In the genomic region with DNA sequence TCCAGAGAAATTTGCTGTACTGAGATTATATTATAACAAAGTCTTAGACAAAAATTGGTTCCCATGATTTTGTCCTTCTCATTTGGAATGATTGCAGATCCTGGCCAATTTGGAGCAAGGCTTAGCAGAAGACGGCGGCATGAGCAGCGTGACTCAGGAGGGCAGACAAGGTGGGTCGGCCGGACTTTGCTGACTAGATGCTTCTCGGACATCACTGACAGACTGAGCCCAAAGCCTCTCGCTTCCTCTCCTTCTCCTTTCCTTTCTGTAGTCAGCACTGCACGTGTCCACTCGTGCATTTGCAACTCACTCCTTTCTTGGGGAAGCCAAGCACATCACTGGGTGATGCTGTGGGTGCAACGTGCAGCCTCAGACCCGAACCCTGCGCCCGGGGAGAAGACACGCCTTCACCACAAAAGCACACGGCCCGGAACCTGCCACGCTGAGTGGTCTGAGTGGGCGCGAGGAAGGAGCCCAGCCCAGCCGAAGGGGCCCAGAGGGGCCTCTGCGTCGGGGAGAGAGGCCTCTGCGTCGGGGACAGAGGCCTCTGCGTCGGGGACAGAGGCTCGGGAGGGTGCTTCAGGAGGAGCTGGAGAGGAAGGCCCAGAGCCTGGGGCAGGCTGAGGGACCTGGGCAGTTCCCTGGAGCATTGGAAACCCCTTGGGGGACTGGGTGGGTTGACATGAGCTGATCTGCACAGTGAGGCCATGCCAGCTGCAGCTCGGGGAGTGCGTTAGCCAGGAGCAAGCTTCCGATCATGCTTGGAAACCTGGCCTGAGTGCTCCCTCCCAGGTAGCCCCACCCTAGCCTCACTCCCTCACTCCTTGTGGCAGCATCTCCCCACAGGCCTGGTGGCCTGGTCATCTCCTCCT, we compare ENCODE assay signal across 20 cellular contexts.
DNase-seq lines count a peak whose midpoint lies in the region; ATAC-seq, FAIRE-seq and TF ChIP-seq lines count a peak whose summit lies in the region.
"Had no signal": no experiment of that assay in that cellular context is flagged by ENCODE, and none has a peak within 500 bp of the region (broad histone marks: within the 10 kb centered on the region; RNA-seq: fewer than 3 reads in every experiment).

No MANE protein-coding gene starts in this region.

- no peaks in the 10 kb centered on the region for H3K9me2 ChIP-seq in GM23248 (ENCODE audit: insufficient read depth)

- peak overlapping the region; percentile 57 for H3K23ac ChIP-seq in neuronal stem cell (ENCODE audit: low read depth, low read length, poor library complexity)

- CTCF ChIA-PET in activated CD4-positive, alpha-beta memory T cell treated with anti-CD3 and anti-CD28 coated beads, Interleukin-2, amount 10 ng/mL, durations not matched to agents 7 days and 5 days (lab: Charles Lee): no interaction called here
- CTCF ChIA-PET in activated CD4-positive, alpha-beta memory T cell treated with anti-CD3 and anti-CD28 coated beads for 36 hours (lab: Charles Lee): no interaction called here
- CTCF ChIA-PET in K562 (lab: Yijun Ruan, JAX; ENCODE audit: low intra/inter-chr PET ratio): no interaction called here

- 89% methylated on average over 25 of the region's 30 CpGs for WGBS in K562 (ENCODE audit: insufficient coverage, low coverage, missing lambda C conversion rate)
- no CpG with 5 or more reads among the region's 30 CpGs for WGBS in neuronal stem cell (ENCODE audit: extremely low coverage in 2 of 2, insufficient read length in 2 of 2, insufficient replicate concordance in 1 of 2), 2 donors
- WGBS in GM23248 (ENCODE audit: low coverage in 1 of 2, low lambda C conversion rate in 2 of 2, missing lambda C conversion rate in 2 of 2), 2 experiments: 88 to 91% methylated on average over 26 to 30 of the region's 30 CpGs

- H3K9me1 ChIP-seq in K562 (ENCODE audit: control insufficient read depth, insufficient read depth, low read length): peaks cover 5% of the 10 kb centered on the region

- no peak overlapping the region for H3K4ac ChIP-seq in neuronal stem cell (ENCODE audit: low read length)

- no peak overlapping the region for H2AFZ ChIP-seq in K562 (ENCODE audit: low read depth, low read length)
- H2AFZ ChIP-seq in neuronal stem cell (ENCODE audit: low read length): no peak overlapping the region
- H2AFZ ChIP-seq in GM23248: no peak overlapping the region

- peak overlapping the region; percentile 95 for H3K4me2 ChIP-seq in BLaER1
- H3K4me2 ChIP-seq in K562 (ENCODE audit: insufficient read depth, low read length): no peak overlapping the region
- no peak overlapping the region for H3K4me2 ChIP-seq in neuronal stem cell (ENCODE audit: insufficient read depth, low read length, poor library complexity, severe bottlenecking)
- no peak overlapping the region for H3K4me2 ChIP-seq in GM23248 (ENCODE audit: unreplicated experiment)

- no peak overlapping the region for H4K8ac ChIP-seq in neuronal stem cell (ENCODE audit: low read depth, low read length)

- no peaks in the 10 kb centered on the region for H3K27me3 Mint-ChIP-seq in activated CD4-positive, alpha-beta memory T cell treated with anti-CD3 and anti-CD28 coated beads, Interleukin-2, amount 10 ng/mL, durations not matched to agents 7 days and 5 days
- H3K27me3 Mint-ChIP-seq in activated CD4-positive, alpha-beta memory T cell treated with anti-CD3 and anti-CD28 coated beads for 36 hours: no peaks in the 10 kb centered on the region

- H2BK12ac ChIP-seq in neuronal stem cell (ENCODE audit: low read length): no peak overlapping the region

- peaks cover 10% of the 10 kb centered on the region for H3K4me1 Mint-ChIP-seq in activated CD4-positive, alpha-beta memory T cell treated with anti-CD3 and anti-CD28 coated beads, Interleukin-2, amount 10 ng/mL, durations not matched to agents 7 days and 5 days
- H3K4me1 Mint-ChIP-seq in activated CD4-positive, alpha-beta memory T cell treated with anti-CD3 and anti-CD28 coated beads for 36 hours (ENCODE audit: low read depth): peaks cover 8% of the 10 kb centered on the region

- H3K27ac Mint-ChIP-seq in activated CD4-positive, alpha-beta memory T cell treated with anti-CD3 and anti-CD28 coated beads, Interleukin-2, amount 10 ng/mL, durations not matched to agents 7 days and 5 days: no peak overlapping the region
- H3K27ac Mint-ChIP-seq in activated CD4-positive, alpha-beta memory T cell treated with anti-CD3 and anti-CD28 coated beads for 36 hours: no peak overlapping the region

- no peak for TF ChIP-seq POLR2A in K562 (conservative IDR thresholded peaks at IDR 0.05)

- in situ Hi-C loops in K562 (cut with MboI) (no loop called here), GM23248 (cut with MboI) (no loop called here)

- no peak overlapping the region for H2BK15ac ChIP-seq in neuronal stem cell (ENCODE audit: low read length)

- H3K36me3 Mint-ChIP-seq in activated CD4-positive, alpha-beta memory T cell treated with anti-CD3 and anti-CD28 coated beads, Interleukin-2, amount 10 ng/mL, durations not matched to agents 7 days and 5 days (ENCODE audit: low read depth): peaks cover 14% of the 10 kb centered on the region
- H3K36me3 Mint-ChIP-seq in activated CD4-positive, alpha-beta memory T cell treated with anti-CD3 and anti-CD28 coated beads for 36 hours: peaks cover 9% of the 10 kb centered on the region

- H3F3A ChIP-seq in GM23248 (ENCODE audit: insufficient read depth): peaks cover 5% of the 10 kb centered on the region; the same call in 1 of the 2 replicates

- H4K20me1 ChIP-seq in BLaER1 (peaks cover 54% of the 10 kb centered on the region), K562 (replicated peaks; ENCODE audit: control insufficient read depth, insufficient read depth, low read length) (peaks cover 3% of the 10 kb centered on the region; the same call in 1 of the 2 replicates), GM23248 (ENCODE audit: insufficient read depth) (no peaks in the 10 kb centered on the region)

- H3K4me1 ChIP-seq in BLaER1: peaks cover 92% of the 10 kb centered on the region
- peaks cover 8 to 35% of the 10 kb centered on the region in 2 experiments; a peak in 4 of 5 replicates for H3K4me1 ChIP-seq in K562 (replicated peaks in 1 of 2; ENCODE audit: control insufficient read depth in 2 of 2, insufficient read depth in 2 of 2, low read length in 2 of 2)
- H3K4me1 ChIP-seq in neuronal stem cell (ENCODE audit: control insufficient read depth in 2 of 2, insufficient read depth in 1 of 2, low read depth in 1 of 2, low read length in 2 of 2): peaks cover 0 to 6% of the 10 kb centered on the region in 2 donors
- H3K4me1 ChIP-seq in SJCRH30: peaks cover 6% of the 10 kb centered on the region
- H3K4me1 ChIP-seq in GM23248 (ENCODE audit: insufficient read depth): no peaks in the 10 kb centered on the region

- no peak overlapping the region for H3K9ac ChIP-seq in BLaER1
- peak overlapping the region in 1 of 2 experiments; percentile 18; a peak in 2 of 4 replicates for H3K9ac ChIP-seq in K562 (ENCODE audit: insufficient read depth in 1 of 2, low read depth in 2 of 2, low read length in 2 of 2)
- H3K9ac ChIP-seq in neuronal stem cell (ENCODE audit: low read depth, low read length, poor library complexity): no peak overlapping the region
- H3K9ac ChIP-seq in GM23248: no peak overlapping the region

- POLR2A ChIA-PET in activated CD4-positive, alpha-beta memory T cell treated with anti-CD3 and anti-CD28 coated beads, Interleukin-2, amount 10 ng/mL, durations not matched to agents 7 days and 5 days (lab: Charles Lee): no interaction called here
- POLR2A ChIA-PET in activated CD4-positive, alpha-beta memory T cell treated with anti-CD3 and anti-CD28 coated beads for 36 hours (lab: Charles Lee): no interaction called here
- POLR2A ChIA-PET in K562 (lab: Yijun Ruan, JAX): interaction anchor here (0.6 kb wide), 2 partner anchors 195 to 355 kb away, joined by 3 to 4 read pairs; no protein-coding TSS in a partner anchor

- no peak for TF ChIP-seq CTCF in K562 (IDR thresholded peaks at IDR 0.05 in 2 of 3, conservative IDR thresholded peaks at IDR 0.05 in 1 of 3; ENCODE audit: insufficient read depth in 2 of 3, low read depth in 1 of 3, low read length in 3 of 3)

- no peak overlapping the region for H3K27ac ChIP-seq in BLaER1
- H3K27ac ChIP-seq in K562 (ENCODE audit: extremely low read depth, low read depth, low read length): no peak overlapping the region
- no peak overlapping the region for H3K27ac ChIP-seq in neuronal stem cell (replicated peaks; ENCODE audit: low read length)
- no peak overlapping the region for H3K27ac ChIP-seq in SJCRH30
- no peak overlapping the region for H3K27ac ChIP-seq in GM23248

- no peak overlapping the region for H2BK120ac ChIP-seq in neuronal stem cell (ENCODE audit: low read depth, low read length)

- H3K9me3 Mint-ChIP-seq in activated CD4-positive, alpha-beta memory T cell treated with anti-CD3 and anti-CD28 coated beads, Interleukin-2, amount 10 ng/mL, durations not matched to agents 7 days and 5 days: no peaks in the 10 kb centered on the region
- H3K9me3 Mint-ChIP-seq in activated CD4-positive, alpha-beta memory T cell treated with anti-CD3 and anti-CD28 coated beads for 36 hours: no peaks in the 10 kb centered on the region

- peak; percentile 11 for DNase-seq in activated CD4-positive, alpha-beta memory T cell treated with anti-CD3 and anti-CD28 coated beads, Interleukin-2, amount 10 ng/mL, durations not matched to agents 7 days and 5 days
- no peak for DNase-seq in activated CD4-positive, alpha-beta memory T cell treated with anti-CD3 and anti-CD28 coated beads for 36 hours
- DNase-seq in K562 (ENCODE audit: extremely low read depth in 1 of 4, low spot score in 3 of 4) (no peak), neuronal stem cell (ENCODE audit: low spot score) (no peak), SJCRH30 (no peak), GM23248 (no peak), NAMALWA (ENCODE audit: low spot score) (no peak)
- DNase-seq: C1 segment of cervical spinal cord, DND-41, KG1, NCI-H1048, NCI-H1436 treated with DMSO at 0.1 percent for 48 hours, NCI-H2029 treated with DMSO at 0.1 percent for 48 hours, NCI-H748 treated with DMSO at 0.1 percent for 48 hours, PC-3 had no signal

- H3K36me3 ChIP-seq in BLaER1 (peaks cover 38% of the 10 kb centered on the region), K562 (ENCODE audit: control insufficient read depth, insufficient read depth, low read length) (peaks cover 38% of the 10 kb centered on the region; the same call in 2 of the 3 replicates), neuronal stem cell (replicated peaks in 1 of 2; ENCODE audit: control insufficient read depth in 2 of 2, insufficient read depth in 2 of 2, low read length in 2 of 2) (peaks cover 16 to 57% of the 10 kb centered on the region in 2 donors), SJCRH30 (peaks cover 5% of the 10 kb centered on the region), GM23248 (ENCODE audit: low read depth) (no peaks in the 10 kb centered on the region)

- H3K4me3 Mint-ChIP-seq in activated CD4-positive, alpha-beta memory T cell treated with anti-CD3 and anti-CD28 coated beads, Interleukin-2, amount 10 ng/mL, durations not matched to agents 7 days and 5 days: no peak overlapping the region
- no peak overlapping the region for H3K4me3 Mint-ChIP-seq in activated CD4-positive, alpha-beta memory T cell treated with anti-CD3 and anti-CD28 coated beads for 36 hours

- no peak overlapping the region for H3K4me3 ChIP-seq in BLaER1
- H3K4me3 ChIP-seq in K562: no peak overlapping the region
- no peak overlapping the region for H3K4me3 ChIP-seq in neuronal stem cell (ENCODE audit: low read length in 2 of 2)
- H3K4me3 ChIP-seq in SJCRH30: no peak overlapping the region
- no peak overlapping the region for H3K4me3 ChIP-seq in GM23248
- H3K4me3 ChIP-seq: GM12878 had no signal

- H3K18ac ChIP-seq in neuronal stem cell (ENCODE audit: low read length): no peak overlapping the region

- H4K91ac ChIP-seq in neuronal stem cell (ENCODE audit: low read depth, low read length, poor library complexity): no peak overlapping the region

- H3K79me2 ChIP-seq in K562 (ENCODE audit: control insufficient read depth, insufficient read depth, low read length) (no peaks in the 10 kb centered on the region), GM23248 (ENCODE audit: insufficient read depth) (no peaks in the 10 kb centered on the region)

- intact Hi-C loops in activated CD4-positive, alpha-beta memory T cell treated with anti-CD3 and anti-CD28 coated beads for 36 hours (cut with micrococcal nuclease): no loop called here
- intact Hi-C loops in K562 (cut with micrococcal nuclease): no loop called here

- H2AK5ac ChIP-seq in neuronal stem cell (ENCODE audit: low read depth, low read length): peak overlapping the region; percentile 38

- H3K27me3 ChIP-seq in BLaER1 (peaks cover 72% of the 10 kb centered on the region), K562 (ENCODE audit: control insufficient read depth in 2 of 2, insufficient read depth in 2 of 2, low read length in 2 of 2) (no peaks in the 10 kb centered on the region), neuronal stem cell (ENCODE audit: control insufficient read depth in 3 of 3, insufficient read depth in 3 of 3, low read depth in 1 of 3, low read length in 3 of 3) (no peaks in the 10 kb centered on the region), SJCRH30 (no peaks in the 10 kb centered on the region), GM23248 (replicated peaks; ENCODE audit: insufficient read depth) (no peaks in the 10 kb centered on the region)

- no peak for TF ChIP-seq EP300 in K562 (IDR thresholded peaks at IDR 0.05; ENCODE audit: low read length)

- H3K14ac ChIP-seq in neuronal stem cell (ENCODE audit: low read length): no peak overlapping the region

- peak overlapping the region; percentile 29 for H2BK5ac ChIP-seq in neuronal stem cell (ENCODE audit: low read length)

- ATAC-seq in K562: peak; percentile 27; the same call in 2 of the 3 replicates
- ATAC-seq: GM12878, PC-3 had no signal

- no peaks in the 10 kb centered on the region for H3K79me1 ChIP-seq in neuronal stem cell (ENCODE audit: low read depth, low read length)

- FAIRE-seq in K562 (lab: Jason Lieb, UNC): no peak
- FAIRE-seq: A204.1, G401.6, GM12878, GM18507 had no signal

- no peak for TF ChIP-seq RAD21 in K562 (CRISPR knock-in tag; conservative IDR thresholded peaks at IDR 0.05 in 1 of 2, IDR thresholded peaks at IDR 0.05 in 1 of 2)

- H3K9me3 ChIP-seq in BLaER1 (no peaks in the 10 kb centered on the region; the same call in 1 of the 2 replicates), K562 (replicated peaks; ENCODE audit: control insufficient read depth, insufficient read depth, low read depth, low read length) (no peaks in the 10 kb centered on the region), neuronal stem cell (replicated peaks in 1 of 2; ENCODE audit: control insufficient read depth in 2 of 2, insufficient read depth in 1 of 2, low read depth in 1 of 2, low read length in 2 of 2) (peaks cover 0 to 6% of the 10 kb centered on the region in 2 donors), SJCRH30 (replicated peaks) (no peaks in the 10 kb centered on the region), GM23248 (ENCODE audit: low read depth) (no peaks in the 10 kb centered on the region)

- BruUV-seq in K562 (replicated peaks; lab: Mats Ljungman, UMichigan): no TSS peak
